Comparison of ENCODE assay signal across 18 cellular contexts in the genomic region with DNA sequence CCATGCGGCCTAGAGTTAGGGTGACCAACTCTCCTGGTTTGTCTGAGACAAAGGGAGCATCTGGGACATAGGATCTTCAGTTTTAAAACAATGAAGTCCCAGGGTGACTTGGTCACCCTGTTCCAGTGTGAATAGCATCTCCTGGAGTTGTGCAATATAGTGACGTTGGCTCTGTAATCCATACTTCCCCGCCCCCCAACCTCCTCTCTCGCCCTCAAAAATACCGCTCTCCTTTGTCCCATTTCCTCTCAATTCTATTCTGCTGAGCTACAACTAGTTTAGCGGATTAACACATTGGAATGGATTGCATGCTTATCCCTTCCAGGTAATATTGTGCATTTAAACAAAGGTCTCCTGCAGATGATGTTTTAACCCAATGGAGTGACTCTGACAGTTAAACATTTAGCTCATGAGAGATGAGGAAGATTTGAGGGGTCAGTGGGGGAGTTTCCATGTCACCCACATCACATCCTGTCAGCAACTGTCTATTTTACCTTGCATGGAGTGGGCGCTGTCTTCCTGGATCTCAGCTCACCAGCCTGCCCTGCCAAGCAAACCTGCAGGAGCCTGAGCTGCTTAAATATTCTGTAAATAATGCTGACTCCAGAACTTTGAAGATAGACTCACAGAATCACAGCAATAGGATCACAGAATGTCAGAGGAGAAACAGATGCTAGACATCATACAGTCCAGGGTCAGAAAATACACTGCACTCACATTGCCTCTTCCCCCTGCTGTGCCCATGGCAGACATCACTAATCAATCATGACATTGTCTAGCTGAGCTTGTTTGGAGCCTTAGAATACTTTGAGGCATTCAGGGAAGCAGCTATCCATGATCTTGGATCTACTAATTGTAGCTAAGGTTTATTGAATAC. TPM values are rescaled to one million over a fixed set of nuclear protein-coding genes. Genes with fewer than 3 reads are reported as not detected.
DNase-seq lines count a peak whose midpoint lies in the region; ATAC-seq, FAIRE-seq and TF ChIP-seq lines count a peak whose summit lies in the region.
"Had no signal": no experiment of that assay in that cellular context is flagged by ENCODE, and none has a peak within 500 bp of the region (broad histone marks: within the 10 kb centered on the region; RNA-seq: fewer than 3 reads in every experiment).

No MANE protein-coding gene starts in this region.

- no peak overlapping the region for H3K4me2 ChIP-seq in DND-41 (ENCODE audit: insufficient read depth, low read length)
- no peak overlapping the region for H3K4me2 ChIP-seq in HepG2 (ENCODE audit: low read depth, low read length)

- H3K9me3 ChIP-seq in DND-41 (ENCODE audit: insufficient read depth, low read length, severe bottlenecking) (no peaks in the 10 kb centered on the region), HepG2 (ENCODE audit: low read length) (no peaks in the 10 kb centered on the region)
- H3K9me3 ChIP-seq: colonic mucosa, psoas muscle, spleen, tibial artery had no signal

- H3K9me3 Mint-ChIP-seq in activated T-helper 1 cell treated with anti-CD3 and anti-CD28 coated beads, Interleukin-12 subunit alpha, Interleukin-12 subunit beta, Interleukin-2, Interleukin-4 antibody, amounts not matched to agents 30 ng/mL and 10 ng/mL and 1 ng/mL, durations not matched to agents 14 hours and 24 hours and 36 hours, result no peaks in the 10 kb centered on the region
- H3K9me3 Mint-ChIP-seq: stimulated activated effector memory CD8-positive, alpha-beta T cell treated with anti-CD3 and anti-CD28 coated beads, Interleukin-12 subunit alpha, Interleukin-12 subunit beta, amount 100 ng/mL, for 72 hours had no signal

- H3K4me3 ChIP-seq in DND-41 (ENCODE audit: low read depth in 1 of 2, low read length in 2 of 2), result no peak overlapping the region
- no peak overlapping the region for H3K4me3 ChIP-seq in HepG2 (replicated peaks in 1 of 3; ENCODE audit: insufficient read depth in 1 of 3, low read depth in 2 of 3, low read length in 3 of 3)
- H3K4me3 ChIP-seq: colonic mucosa, psoas muscle, spleen, tibial artery had no signal

- peaks cover 39% of the 10 kb centered on the region for H3K4me1 Mint-ChIP-seq in activated T-helper 1 cell treated with anti-CD3 and anti-CD28 coated beads, Interleukin-12 subunit alpha, Interleukin-12 subunit beta, Interleukin-2, Interleukin-4 antibody, amounts not matched to agents 30 ng/mL and 10 ng/mL and 1 ng/mL, durations not matched to agents 14 hours and 24 hours and 36 hours (ENCODE audit: low read depth)
- H3K4me1 Mint-ChIP-seq: stimulated activated effector memory CD8-positive, alpha-beta T cell treated with anti-CD3 and anti-CD28 coated beads, Interleukin-12 subunit alpha, Interleukin-12 subunit beta, amount 100 ng/mL, for 72 hours had no signal

- TF ChIP-seq POLR2A in HepG2 (IDR thresholded peaks at IDR 0.05; ENCODE audit: insufficient read depth in 1 of 2, low read depth in 2 of 2, low read length in 2 of 2), result no peak

- POLR2A ChIA-PET in HepG2 (lab: Yijun Ruan, JAX), result no interaction called here

- H4K20me1 ChIP-seq in DND-41 (ENCODE audit: insufficient read depth, low read length) (no peaks in the 10 kb centered on the region), HepG2 (ENCODE audit: insufficient read depth, low read length) (no peaks in the 10 kb centered on the region)

- intact Hi-C loops in activated T-helper 1 cell treated with anti-CD3 and anti-CD28 coated beads, Interleukin-12 subunit alpha, Interleukin-12 subunit beta, Interleukin-2, Interleukin-4 antibody, amounts not matched to agents 30 ng/mL and 10 ng/mL and 1 ng/mL, durations not matched to agents 14 hours and 24 hours and 36 hours (cut with micrococcal nuclease), result loop anchor here (2.0 kb wide), 1 partner anchor 603 kb away; no protein-coding TSS in a partner anchor
- intact Hi-C loops in HepG2 (cut with micrococcal nuclease; ENCODE audit: unreplicated experiment), result no loop called here

- H3K27ac ChIP-seq in DND-41 (ENCODE audit: low read length), result peak overlapping the region; percentile 29; the same call in 1 of the 2 replicates
- H3K27ac ChIP-seq in HepG2 (ENCODE audit: extremely low read length, insufficient read depth, low read length), result no peak overlapping the region
- H3K27ac ChIP-seq: colonic mucosa, HL-60, psoas muscle, spleen had no signal

- peaks cover 22% of the 10 kb centered on the region for H3K4me1 ChIP-seq in DND-41 (ENCODE audit: insufficient read depth, low read length)
- peaks cover 21% of the 10 kb centered on the region for H3K4me1 ChIP-seq in HepG2 (ENCODE audit: insufficient read depth, low read length)
- H3K4me1 ChIP-seq: colonic mucosa had no signal

- H3K27me3 ChIP-seq in DND-41 (ENCODE audit: insufficient read depth, low read length, poor library complexity), result no peaks in the 10 kb centered on the region
- peaks cover 0 to 14% of the 10 kb centered on the region in 2 experiments; a peak in 1 of 5 replicates for H3K27me3 ChIP-seq in HepG2 (ENCODE audit: control insufficient read depth in 1 of 2, insufficient read depth in 2 of 2, low read length in 2 of 2)
- H3K27me3 ChIP-seq: colonic mucosa had no signal

- WGBS in HepG2 (ENCODE audit: low lambda C conversion rate), result 23% methylated on average over 7 of the region's 7 CpGs

- no peaks in the 10 kb centered on the region for H3K36me3 Mint-ChIP-seq in activated T-helper 1 cell treated with anti-CD3 and anti-CD28 coated beads, Interleukin-12 subunit alpha, Interleukin-12 subunit beta, Interleukin-2, Interleukin-4 antibody, amounts not matched to agents 30 ng/mL and 10 ng/mL and 1 ng/mL, durations not matched to agents 14 hours and 24 hours and 36 hours (ENCODE audit: low read depth)
- H3K36me3 Mint-ChIP-seq: stimulated activated effector memory CD8-positive, alpha-beta T cell treated with anti-CD3 and anti-CD28 coated beads, Interleukin-12 subunit alpha, Interleukin-12 subunit beta, amount 100 ng/mL, for 72 hours had no signal

- in situ Hi-C loops in KBM-7 (cut with MboI; ENCODE audit: low pct_unique_long_range_greater_than_20kb, low sequenced_read_pairs), result no loop called here
- in situ Hi-C loops in HepG2 (cut with HindIII; ENCODE audit: extremely low pct_ligation_motif_present, low pct_unique_long_range_greater_than_20kb), result no loop called here

- H3K9ac ChIP-seq in DND-41 (ENCODE audit: low read depth, low read length) (no peak overlapping the region), HepG2 (ENCODE audit: insufficient read depth, low read depth, low read length) (no peak overlapping the region)

- FAIRE-seq in HepG2 (lab: Jason Lieb, UNC), result no peak

- peak overlapping the region; percentile 43 for H3K27ac Mint-ChIP-seq in activated T-helper 1 cell treated with anti-CD3 and anti-CD28 coated beads, Interleukin-12 subunit alpha, Interleukin-12 subunit beta, Interleukin-2, Interleukin-4 antibody, amounts not matched to agents 30 ng/mL and 10 ng/mL and 1 ng/mL, durations not matched to agents 14 hours and 24 hours and 36 hours
- H3K27ac Mint-ChIP-seq: activated CD4-positive, alpha-beta T cell treated with anti-CD3 and anti-CD28 coated beads for 36 hours; stimulated activated effector memory CD8-positive, alpha-beta T cell treated with anti-CD3 and anti-CD28 coated beads, Interleukin-12 subunit alpha, Interleukin-12 subunit beta, amount 100 ng/mL, for 72 hours had no signal

- CTCF ChIA-PET in HepG2 (lab: Yijun Ruan, JAX; ENCODE audit: low intra/inter-chr PET ratio, low total read pairs), result no interaction called here

- peaks cover 5% of the 10 kb centered on the region for H3K27me3 Mint-ChIP-seq in activated T-helper 1 cell treated with anti-CD3 and anti-CD28 coated beads, Interleukin-12 subunit alpha, Interleukin-12 subunit beta, Interleukin-2, Interleukin-4 antibody, amounts not matched to agents 30 ng/mL and 10 ng/mL and 1 ng/mL, durations not matched to agents 14 hours and 24 hours and 36 hours (ENCODE audit: insufficient read depth)

- no peak overlapping the region for H3K4me3 Mint-ChIP-seq in activated T-helper 1 cell treated with anti-CD3 and anti-CD28 coated beads, Interleukin-12 subunit alpha, Interleukin-12 subunit beta, Interleukin-2, Interleukin-4 antibody, amounts not matched to agents 30 ng/mL and 10 ng/mL and 1 ng/mL, durations not matched to agents 14 hours and 24 hours and 36 hours
- H3K4me3 Mint-ChIP-seq: activated CD4-positive, alpha-beta T cell treated with anti-CD3 and anti-CD28 coated beads for 36 hours; stimulated activated effector memory CD8-positive, alpha-beta T cell treated with anti-CD3 and anti-CD28 coated beads, Interleukin-12 subunit alpha, Interleukin-12 subunit beta, amount 100 ng/mL, for 72 hours had no signal

- DNase-seq in DND-41 (peak; percentile 40), KBM-7 (peak; percentile 70), HepG2 (ENCODE audit: low spot score) (no peak), DMS79 treated with DMSO at 0.1 percent for 48 hours (lab: John Stamatoyannopoulos, UW) (no peak), NCI-H82 (lab: John Stamatoyannopoulos, UW) (no peak)
- DNase-seq in activated T-helper 1 cell treated with anti-CD3 and anti-CD28 coated beads, Interleukin-12 subunit alpha, Interleukin-12 subunit beta, Interleukin-2, Interleukin-4 antibody, amounts not matched to agents 30 ng/mL and 10 ng/mL and 1 ng/mL, durations not matched to agents 14 hours and 24 hours and 36 hours (ENCODE audit: low spot score), result no peak
- DNase-seq in activated T-cell treated with anti-CD3 and anti-CD28 coated beads, Interleukin-2, amount 50 U/mL, for 1 hour, result no peak
- DNase-seq: activated CD8-positive, alpha-beta memory T cell treated with anti-CD3 and anti-CD28 coated beads, Interleukin-2, amount 50 U/mL, for 4 hours; activated naive CD4-positive, alpha-beta T cell; colonic mucosa; NCI-H1694 treated with DMSO at 0.1 percent for 48 hours; psoas muscle; spleen; tibial artery had no signal

- TF ChIP-seq EP300 in HepG2 (IDR thresholded peaks at IDR 0.05; ENCODE audit: low read depth in 2 of 2, low read length in 2 of 2), result no peak
- no peak for TF ChIP-seq EP300 in HepG2 (CRISPR knock-in tag; IDR thresholded peaks at IDR 0.05; ENCODE audit: borderline replicate concordance)

- no peak for TF ChIP-seq CTCF in DND-41 (IDR thresholded peaks at IDR 0.05; ENCODE audit: borderline replicate concordance, extremely low read depth, low read length, poor library complexity, severe bottlenecking)
- no peak for TF ChIP-seq CTCF in HepG2 (CRISPR knock-in tag; IDR thresholded peaks at IDR 0.05)

- peak overlapping the region; percentile 7; the same call in 1 of the 2 replicates for H2AFZ ChIP-seq in DND-41 (ENCODE audit: low read depth, low read length)
- H2AFZ ChIP-seq in HepG2 (ENCODE audit: low read length), result no peak overlapping the region

- TF ChIP-seq RAD21 in HepG2 (CRISPR knock-in tag; IDR thresholded peaks at IDR 0.05), result no peak

- H3K36me3 ChIP-seq in DND-41 (ENCODE audit: insufficient read depth, low read length) (no peaks in the 10 kb centered on the region), HepG2 (replicated peaks in 1 of 2; ENCODE audit: control insufficient read depth in 1 of 2, insufficient read depth in 2 of 2, low read length in 2 of 2) (no peaks in the 10 kb centered on the region)
- H3K36me3 ChIP-seq: colonic mucosa, spleen, tibial artery had no signal

- H3K79me2 ChIP-seq in DND-41 (ENCODE audit: insufficient read depth, low read length) (no peaks in the 10 kb centered on the region), HepG2 (ENCODE audit: insufficient read depth, low read length) (no peaks in the 10 kb centered on the region)

- no TSS peak for BruUV-seq in HepG2 (replicated peaks; lab: Mats Ljungman, UMichigan)

- ATAC-seq in DND-41 (ENCODE audit: insufficient read depth, low read depth), result peak; percentile 72
- ATAC-seq in HepG2, result no peak
- ATAC-seq in GM18520 (IDR thresholded peaks at IDR 0.05; ENCODE audit: unreplicated experiment), result no peak
- ATAC-seq: psoas muscle had no signal

RNA-seq across cellular contexts. Expression of a gene that starts 43.0 kb away (rescaled TPM):
- 0.49 and 0.57 TPM in 2 replicates for total RNA-seq in activated T-helper 1 cell treated with anti-CD3 and anti-CD28 coated beads, Interleukin-12 subunit alpha, Interleukin-12 subunit beta, Interleukin-2, Interleukin-4 antibody, amounts not matched to agents 30 ng/mL and 10 ng/mL and 1 ng/mL, durations not matched to agents 14 hours and 24 hours and 36 hours
- 0.60 and 0.70 TPM in 2 replicates for total RNA-seq in HepG2 (2016; rRNA removed; fragmentation: Illumina TruSeq; extraction: Trizol)
- total RNA-seq in HepG2 (2016; cell fraction: cytosol; rRNA removed; fragmentation: Illumina TruSeq; extraction: Trizol; ENCODE audit: low read depth), result 0.62 TPM in 1 of 2 replicates, not detected in the other
- 0.84 and 0.98 TPM in 2 replicates for total RNA-seq in HepG2 (2016; cell fraction: insoluble cytoplasmic fraction; rRNA removed; fragmentation: Illumina TruSeq; extraction: Trizol)
- total RNA-seq in HepG2 (2016; cell fraction: membrane; rRNA removed; fragmentation: Illumina TruSeq; extraction: Trizol), result not detected in 2 replicates
- 0.81 TPM in 1 of 2 replicates, not detected in the other for total RNA-seq in HepG2 (2016; cell fraction: nucleus; rRNA removed; fragmentation: Illumina TruSeq; extraction: Trizol)
- polyA plus RNA-seq in HepG2 (2011; rRNA removed), result 2.1 and 2.2 TPM in 2 replicates
- polyA plus RNA-seq in HepG2 (2011; cell fraction: cytosol; rRNA removed), result 0.27 and 1.1 TPM in 2 replicates
- polyA plus RNA-seq in HepG2 (2011; cell fraction: nucleus; rRNA removed), result 0.38 TPM in 1 of 2 replicates, not detected in the other
- polyA plus RNA-seq in HepG2 (2012), result 6.8 and 8.0 TPM in 2 replicates
- 0.40 and 1.3 TPM in 2 replicates for polyA plus RNA-seq in HepG2 (2016; cell fraction: cytosol; fragmentation: Illumina TruSeq; extraction: Trizol; ENCODE audit: low read depth)
- 2.8 and 3.3 TPM in 2 replicates for polyA plus RNA-seq in HepG2 (2016; cell fraction: insoluble cytoplasmic fraction; fragmentation: Illumina TruSeq; extraction: Trizol; ENCODE audit: low read depth)
- polyA plus RNA-seq in HepG2 (2016; cell fraction: membrane; fragmentation: Illumina TruSeq; extraction: Trizol; ENCODE audit: low read depth), result 0.83 and 1.4 TPM in 2 replicates
- polyA plus RNA-seq in HepG2 (2016; cell fraction: nucleus; fragmentation: Illumina TruSeq; extraction: Trizol; ENCODE audit: insufficient read depth, low read depth), result 1.6 and 1.9 TPM in 2 replicates
- polyA minus RNA-seq in HepG2 (2011; rRNA and poly(A)+ RNA removed; ENCODE audit: low replicate concordance), result 0.46 and 0.84 TPM in 2 replicates
- polyA minus RNA-seq in HepG2 (2011; cell fraction: cytosol; rRNA and poly(A)+ RNA removed), result not detected in 2 replicates
- polyA minus RNA-seq in HepG2 (2011; cell fraction: nucleus; rRNA and poly(A)+ RNA removed), result not detected in 2 replicates

Comparison
In these comparisons a context has a peak if more than half of its experiments do, and no peak if none do; other contexts are left out.
1. DNase-seq: peak in DND-41 (single experiment) and KBM-7 (single experiment); none in activated T-helper 1 cell treated with anti-CD3 and anti-CD28 coated beads, Interleukin-12 subunit alpha, Interleukin-12 subunit beta, Interleukin-2, Interleukin-4 antibody, amounts not matched to agents 30 ng/mL and 10 ng/mL and 1 ng/mL, durations not matched to agents 14 hours and 24 hours and 36 hours (single experiment), HepG2 (single experiment), DMS79 treated with DMSO at 0.1 percent for 48 hours (single experiment), activated T-cell treated with anti-CD3 and anti-CD28 coated beads, Interleukin-2, amount 50 U/mL, for 1 hour (single experiment) and NCI-H82 (single experiment).